In genomic region chrX:45154033-45154360, GRCh38 we compare ENCODE assay signal across 21 cellular contexts. TPM values are rescaled to one million over a fixed set of nuclear protein-coding genes. Genes with fewer than 3 reads are reported as not detected.
A peak's percentile ranks its signal among the peaks of the same experiment; 100 is the strongest.
DNase-seq lines count a peak whose midpoint lies in the region; ATAC-seq and TF ChIP-seq lines count a peak whose summit lies in the region.
"Had no signal": no experiment of that assay in that cellular context is flagged by ENCODE, and none has a peak within 500 bp of the region (broad histone marks: within the 10 kb centered on the region; RNA-seq: fewer than 3 reads in every experiment).

No MANE protein-coding gene starts in this region.

- no peak overlapping the region for H3K4me3 ChIP-seq in breast epithelium
- no peak overlapping the region for H3K4me3 ChIP-seq in CD8-positive, alpha-beta memory T cell (ENCODE audit: low read length)
- H3K4me3 ChIP-seq: A549 had no signal

- no peak overlapping the region for H3K27ac ChIP-seq in breast epithelium
- H3K27ac ChIP-seq in substantia nigra (ENCODE audit: low read depth, low read length, poor library complexity, severe bottlenecking) = peak overlapping the region; percentile 79
- no peak overlapping the region for H3K27ac ChIP-seq in CD8-positive, alpha-beta memory T cell (ENCODE audit: low read depth, low read length)
- H3K27ac ChIP-seq: 22Rv1, A549, C4-2B, HL-60 had no signal

- intact Hi-C loops in MCF 10A (cut with micrococcal nuclease) = no loop called here
- intact Hi-C loops in breast epithelium (cut with DNase I; ENCODE audit: low total_unique reads) = no loop called here
- intact Hi-C loops in activated CD4-positive, alpha-beta T cell treated with anti-CD3 and anti-CD28 coated beads for 36 hours (cut with DNase I, micrococcal nuclease) = no loop called here

- no peaks in the 10 kb centered on the region for H3K4me1 ChIP-seq in breast epithelium
- no peaks in the 10 kb centered on the region for H3K4me1 ChIP-seq in CD8-positive, alpha-beta memory T cell (ENCODE audit: insufficient read depth, low read length)
- H3K4me1 ChIP-seq: A549 had no signal

- peaks cover 0 to 32% of the 10 kb centered on the region in 2 donors for H3K27me3 ChIP-seq in breast epithelium
- no peaks in the 10 kb centered on the region for H3K27me3 ChIP-seq in CD8-positive, alpha-beta memory T cell (ENCODE audit: insufficient read depth, low read length, poor library complexity, severe bottlenecking)

- no peaks in the 10 kb centered on the region for H3K9me3 Mint-ChIP-seq in MCF 10A (ENCODE audit: unreplicated experiment)
- H3K9me3 Mint-ChIP-seq in CD8-positive, alpha-beta memory T cell = no peaks in the 10 kb centered on the region
- no peaks in the 10 kb centered on the region for H3K9me3 Mint-ChIP-seq in activated CD4-positive, alpha-beta T cell treated with anti-CD3 and anti-CD28 coated beads for 36 hours (ENCODE audit: low read depth)
- H3K9me3 Mint-ChIP-seq: CD4-positive, alpha-beta T cell had no signal

- POLR2A ChIA-PET in MCF 10A (lab: Yijun Ruan, JAX) = no interaction called here
- POLR2A ChIA-PET in CD8-positive, alpha-beta memory T cell (lab: Charles Lee) = no interaction called here
- POLR2A ChIA-PET in activated CD4-positive, alpha-beta T cell treated with anti-CD3 and anti-CD28 coated beads for 36 hours (lab: Charles Lee) = no interaction called here

- peak overlapping the region; percentile 8 for H3K27ac Mint-ChIP-seq in MCF 10A (ENCODE audit: low read depth, unreplicated experiment)
- H3K27ac Mint-ChIP-seq in CD8-positive, alpha-beta memory T cell = peak overlapping the region in 1 of 8 donors; percentile 4
- no peak overlapping the region for H3K27ac Mint-ChIP-seq in activated CD4-positive, alpha-beta T cell treated with anti-CD3 and anti-CD28 coated beads for 36 hours
- H3K27ac Mint-ChIP-seq: CD4-positive, alpha-beta T cell; H9 had no signal

- no peaks in the 10 kb centered on the region for H3K36me3 ChIP-seq in breast epithelium
- H3K36me3 ChIP-seq in CD8-positive, alpha-beta memory T cell (ENCODE audit: insufficient read depth, low read length) = no peaks in the 10 kb centered on the region

- H3K27me3 Mint-ChIP-seq in MCF 10A (ENCODE audit: insufficient read depth, unreplicated experiment) = peaks cover 64% of the 10 kb centered on the region
- H3K27me3 Mint-ChIP-seq in CD8-positive, alpha-beta memory T cell = peaks cover 0 to 5% of the 10 kb centered on the region in 2 donors
- H3K27me3 Mint-ChIP-seq in activated CD4-positive, alpha-beta T cell treated with anti-CD3 and anti-CD28 coated beads for 36 hours = no peaks in the 10 kb centered on the region
- H3K27me3 Mint-ChIP-seq: CD4-positive, alpha-beta T cell had no signal

- no peak for TF ChIP-seq POLR2A in breast epithelium (IDR thresholded peaks at IDR 0.05)

- CTCF ChIA-PET in MCF 10A (lab: Yijun Ruan, JAX) = interaction anchor here (0.6 kb wide), 1 partner anchor 14 kb away, joined by 6 read pairs; no protein-coding TSS in a partner anchor
- CTCF ChIA-PET in CD8-positive, alpha-beta memory T cell (lab: Charles Lee) = no interaction called here
- CTCF ChIA-PET in activated CD4-positive, alpha-beta T cell treated with anti-CD3 and anti-CD28 coated beads for 36 hours (lab: Charles Lee) = no interaction called here

- H3K4me1 Mint-ChIP-seq in MCF 10A (ENCODE audit: insufficient read depth, unreplicated experiment) = peaks cover 7% of the 10 kb centered on the region
- no peaks in the 10 kb centered on the region for H3K4me1 Mint-ChIP-seq in CD8-positive, alpha-beta memory T cell
- H3K4me1 Mint-ChIP-seq in activated CD4-positive, alpha-beta T cell treated with anti-CD3 and anti-CD28 coated beads for 36 hours = no peaks in the 10 kb centered on the region
- H3K4me1 Mint-ChIP-seq: H9 had no signal

- H3K4me3 Mint-ChIP-seq in MCF 10A (ENCODE audit: unreplicated experiment) = no peak overlapping the region
- H3K4me3 Mint-ChIP-seq in CD8-positive, alpha-beta memory T cell = no peak overlapping the region
- H3K4me3 Mint-ChIP-seq in activated CD4-positive, alpha-beta T cell treated with anti-CD3 and anti-CD28 coated beads for 36 hours = no peak overlapping the region
- H3K4me3 Mint-ChIP-seq: CD4-positive, alpha-beta T cell; H9 had no signal

- no peaks in the 10 kb centered on the region for H3K36me3 Mint-ChIP-seq in MCF 10A (ENCODE audit: insufficient read depth, unreplicated experiment)
- H3K36me3 Mint-ChIP-seq in CD8-positive, alpha-beta memory T cell = no peaks in the 10 kb centered on the region
- no peaks in the 10 kb centered on the region for H3K36me3 Mint-ChIP-seq in activated CD4-positive, alpha-beta T cell treated with anti-CD3 and anti-CD28 coated beads for 36 hours (ENCODE audit: low read depth)

- H3K9me3 ChIP-seq in breast epithelium = no peaks in the 10 kb centered on the region
- no peaks in the 10 kb centered on the region for H3K9me3 ChIP-seq in CD8-positive, alpha-beta memory T cell (ENCODE audit: low read length)
- H3K9me3 ChIP-seq: A549 had no signal

- DNase-seq in MCF 10A (ENCODE audit: unreplicated experiment) (no peak), breast epithelium (ENCODE audit: low spot score in 2 of 2) (no peak), cerebellum (ENCODE audit: low spot score) (peak; percentile 52), substantia nigra (lab: John Stamatoyannopoulos, UW) (peak in 1 of 49 donors; percentile 34)
- no peak for DNase-seq in CD8-positive, alpha-beta memory T cell
- DNase-seq in activated CD4-positive, alpha-beta T cell treated with anti-CD3 and anti-CD28 coated beads for 36 hours = no peak
- DNase-seq: CD4-positive, alpha-beta T cell; DMS153; DMS79; GF-D8; H9; IMR-90; KBM-7 had no signal

- BruUV-seq in MCF 10A (replicated peaks; lab: Mats Ljungman, UMichigan) = no TSS peak

- ATAC-seq in activated CD4-positive, alpha-beta T cell treated with anti-CD3 and anti-CD28 coated beads for 36 hours = no peak
- no peak for ATAC-seq in HG03025 (IDR thresholded peaks at IDR 0.05; ENCODE audit: low FRiP score, unreplicated experiment)
- ATAC-seq: A549 had no signal

- TF ChIP-seq CTCF in MCF 10A (IDR thresholded peaks at IDR 0.05; ENCODE audit: unreplicated experiment) (no peak), breast epithelium (IDR thresholded peaks at IDR 0.05) (no peak)

RNA-seq across cellular contexts. Expression of gene DIPK2B, which starts 46.7 kb away (rescaled TPM):
- total RNA-seq in MCF 10A (2022) = not detected in 2 replicates
- 10 to 100 TPM in 2 of 3 donors, 1 to 10 TPM in 1; 9.2 to 65.5 (median 12.2) TPM for total RNA-seq in breast epithelium
- total RNA-seq in cerebellum = 5.0 TPM
- total RNA-seq in CD8-positive, alpha-beta memory T cell = not detected
- not detected for polyA plus RNA-seq in CD8-positive, alpha-beta memory T cell
- under 1 TPM; 0.07 to 0.32 TPM for total RNA-seq in activated CD4-positive, alpha-beta T cell treated with anti-CD3 and anti-CD28 coated beads for 36 hours
- total RNA-seq: CD4-positive, alpha-beta T cell; Daoy; H1; H9; IMR-90 had no signal
- polyA plus RNA-seq: A549, BJ, H1, IMR-90 had no signal
